Comparison of ENCODE assay signal across 34 cellular contexts in genomic region chr11:46721286-46721685, GRCh38. TPM values are rescaled to one million over a fixed set of nuclear protein-coding genes. Genes with fewer than 3 reads are reported as not detected.
"Had no signal": no experiment of that assay in that cellular context is flagged by ENCODE, and none has a peak within 500 bp of the region (broad histone marks: within the 10 kb centered on the region; RNA-seq: fewer than 3 reads in every experiment).

No MANE protein-coding gene starts in this region.

- DNase-seq: activated CD4-positive, alpha-beta memory T cell treated with anti-CD3 and anti-CD28 coated beads for 36 hours; activated CD4-positive, alpha-beta T cell treated with anti-CD3 and anti-CD28 coated beads for 4 hours; activated CD4-positive, CD25-positive, alpha-beta regulatory T cell; activated CD8-positive, alpha-beta memory T cell treated with anti-CD3 and anti-CD28 coated beads, Interleukin-2, amount 50 U/mL, for 4 hours; activated effector memory CD4-positive, alpha-beta T cell treated with anti-CD3 and anti-CD28 coated beads, Interleukin-2, amount 50 U/mL, for 16 hours; activated naive CD4-positive, alpha-beta T cell treated with anti-CD3 and anti-CD28 coated beads for 36 hours; activated naive CD8-positive, alpha-beta T cell treated with anti-CD3 and anti-CD28 coated beads for 36 hours; activated T-cell treated with anti-CD3 and anti-CD28 coated beads, Interleukin-2, amount 50 U/mL, for 1 hour; adrenal gland; cerebellar nuclear complex; colonic mucosa; effector CD8-positive, alpha-beta T cell; gastrocnemius medialis; hippocampal formation; immature natural killer cell; kidney glomerular epithelial cell; left lung; mesendoderm; natural killer cell; ovary; stimulated activated naive CD4-positive, alpha-beta T cell treated with Interleukin-2 at 50 U/mL for 16 hours had no signal

- H3K4me3 ChIP-seq: adrenal gland, ascending aorta, cardiac muscle cell, colonic mucosa, gastrocnemius medialis, left lung, lung, ovary, psoas muscle, tibial nerve had no signal

- H3K27me3 ChIP-seq: adrenal gland, ascending aorta, cardiac muscle cell, colonic mucosa, gastrocnemius medialis, left lung, neutrophil, ovary, tibial nerve had no signal

- H3K9me3 ChIP-seq: adrenal gland, ascending aorta, colonic mucosa, gastrocnemius medialis, left lung, neutrophil, ovary, psoas muscle, tibial nerve had no signal

- H3K27ac Mint-ChIP-seq: activated CD4-positive, alpha-beta memory T cell treated with anti-CD3 and anti-CD28 coated beads for 36 hours; activated naive CD4-positive, alpha-beta T cell treated with anti-CD3 and anti-CD28 coated beads for 36 hours; activated naive CD8-positive, alpha-beta T cell treated with anti-CD3 and anti-CD28 coated beads for 36 hours; activated T-helper 1 cell treated with anti-CD3 and anti-CD28 coated beads, Interleukin-12 subunit alpha, Interleukin-12 subunit beta, Interleukin-2, Interleukin-4 antibody, amounts not matched to agents 30 ng/mL and 10 ng/mL and 1 ng/mL, durations not matched to agents 14 hours and 24 hours and 36 hours; brain; immature natural killer cell; natural killer cell had no signal

- H3K4me1 Mint-ChIP-seq: immature natural killer cell, natural killer cell had no signal

- ATAC-seq: gastrocnemius medialis, left lung, natural killer cell, psoas muscle had no signal

- H3K36me3 Mint-ChIP-seq: activated CD4-positive, alpha-beta memory T cell treated with anti-CD3 and anti-CD28 coated beads for 36 hours; activated naive CD8-positive, alpha-beta T cell treated with anti-CD3 and anti-CD28 coated beads for 36 hours; brain; immature natural killer cell; natural killer cell had no signal

- H3K4me3 Mint-ChIP-seq: activated CD4-positive, alpha-beta memory T cell treated with anti-CD3 and anti-CD28 coated beads for 36 hours; activated naive CD4-positive, alpha-beta T cell treated with anti-CD3 and anti-CD28 coated beads for 36 hours; activated naive CD8-positive, alpha-beta T cell treated with anti-CD3 and anti-CD28 coated beads for 36 hours; activated T-helper 1 cell treated with anti-CD3 and anti-CD28 coated beads, Interleukin-12 subunit alpha, Interleukin-12 subunit beta, Interleukin-2, Interleukin-4 antibody, amounts not matched to agents 30 ng/mL and 10 ng/mL and 1 ng/mL, durations not matched to agents 14 hours and 24 hours and 36 hours; brain; immature natural killer cell; natural killer cell had no signal

- H3K9me3 Mint-ChIP-seq: activated CD4-positive, alpha-beta memory T cell treated with anti-CD3 and anti-CD28 coated beads for 36 hours; activated naive CD4-positive, alpha-beta T cell treated with anti-CD3 and anti-CD28 coated beads for 36 hours; activated naive CD8-positive, alpha-beta T cell treated with anti-CD3 and anti-CD28 coated beads for 36 hours; activated T-helper 1 cell treated with anti-CD3 and anti-CD28 coated beads, Interleukin-12 subunit alpha, Interleukin-12 subunit beta, Interleukin-2, Interleukin-4 antibody, amounts not matched to agents 30 ng/mL and 10 ng/mL and 1 ng/mL, durations not matched to agents 14 hours and 24 hours and 36 hours; immature natural killer cell; natural killer cell had no signal

- H3K36me3 ChIP-seq: adrenal gland, ascending aorta, cardiac muscle cell, colonic mucosa, gastrocnemius medialis, left lung, neutrophil, ovary, tibial nerve had no signal

- H3K27me3 Mint-ChIP-seq: activated CD4-positive, alpha-beta memory T cell treated with anti-CD3 and anti-CD28 coated beads for 36 hours; activated naive CD8-positive, alpha-beta T cell treated with anti-CD3 and anti-CD28 coated beads for 36 hours had no signal

- H3K27ac ChIP-seq: adrenal gland, ascending aorta, cardiac muscle cell, colonic mucosa, gastrocnemius medialis, left lung, neutrophil, ovary, psoas muscle, tibial nerve had no signal

- H3K4me1 ChIP-seq: adrenal gland, gastrocnemius medialis, left lung, psoas muscle, tibial nerve had no signal

RNA-seq across cellular contexts. Expression of gene F2, which starts 2.3 kb away (rescaled TPM):
- total RNA-seq: activated CD8-positive, alpha-beta memory T cell treated with anti-CD3 and anti-CD28 coated beads for 36 hours; activated naive CD4-positive, alpha-beta T cell treated with anti-CD3 and anti-CD28 coated beads for 36 hours; activated naive CD8-positive, alpha-beta T cell treated with anti-CD3 and anti-CD28 coated beads for 36 hours; activated T-helper 1 cell treated with anti-CD3 and anti-CD28 coated beads, Interleukin-12 subunit alpha, Interleukin-12 subunit beta, Interleukin-2, Interleukin-4 antibody, amounts not matched to agents 30 ng/mL and 10 ng/mL and 1 ng/mL, durations not matched to agents 14 hours and 24 hours and 36 hours; cardiac muscle cell; dermis microvascular lymphatic vessel endothelial cell; left lung; mononuclear cell; temporal lobe; tibial nerve; urinary bladder had no signal
- polyA plus RNA-seq: adrenal gland, immature natural killer cell had no signal
